Comparison of ENCODE assay signal across 1 cellular context in the genomic region with DNA sequence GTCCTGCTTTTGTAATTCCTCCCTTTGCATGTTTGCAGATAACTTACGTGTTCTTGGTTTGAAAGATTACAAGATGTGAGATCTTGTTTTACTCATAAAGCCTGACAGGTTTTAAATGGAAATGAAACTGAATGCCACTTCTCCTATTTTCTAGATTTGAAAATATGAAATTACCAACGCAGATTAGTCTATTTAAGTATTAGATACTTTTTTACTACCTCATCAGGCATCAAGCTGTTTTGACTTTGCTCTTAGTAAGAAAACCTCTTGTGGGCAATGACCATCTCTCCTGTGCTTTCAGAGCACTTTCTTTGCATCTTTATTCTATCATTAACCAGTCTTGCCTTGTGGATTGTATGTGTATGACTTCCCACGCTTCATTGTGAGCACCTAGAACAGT.
TF ChIP-seq lines count a peak whose summit lies in the region.

No MANE protein-coding gene starts in this region.

TF ChIP-seq in HepG2, 621 proteins besides CTCF, POLR2A, EP300 and RAD21 (continued from another document):
- no peak for TF ChIP-seq GABPB1 (CRISPR knock-in tag; IDR thresholded peaks at IDR 0.05)
- TF ChIP-seq TP53 (CRISPR knock-in tag; conservative IDR thresholded peaks at IDR 0.05): no peak
- TF ChIP-seq ATF7-NPFF (CRISPR knock-in tag; IDR thresholded peaks at IDR 0.05; ENCODE audit: low read depth): no peak
- TF ChIP-seq, protein P1, sequence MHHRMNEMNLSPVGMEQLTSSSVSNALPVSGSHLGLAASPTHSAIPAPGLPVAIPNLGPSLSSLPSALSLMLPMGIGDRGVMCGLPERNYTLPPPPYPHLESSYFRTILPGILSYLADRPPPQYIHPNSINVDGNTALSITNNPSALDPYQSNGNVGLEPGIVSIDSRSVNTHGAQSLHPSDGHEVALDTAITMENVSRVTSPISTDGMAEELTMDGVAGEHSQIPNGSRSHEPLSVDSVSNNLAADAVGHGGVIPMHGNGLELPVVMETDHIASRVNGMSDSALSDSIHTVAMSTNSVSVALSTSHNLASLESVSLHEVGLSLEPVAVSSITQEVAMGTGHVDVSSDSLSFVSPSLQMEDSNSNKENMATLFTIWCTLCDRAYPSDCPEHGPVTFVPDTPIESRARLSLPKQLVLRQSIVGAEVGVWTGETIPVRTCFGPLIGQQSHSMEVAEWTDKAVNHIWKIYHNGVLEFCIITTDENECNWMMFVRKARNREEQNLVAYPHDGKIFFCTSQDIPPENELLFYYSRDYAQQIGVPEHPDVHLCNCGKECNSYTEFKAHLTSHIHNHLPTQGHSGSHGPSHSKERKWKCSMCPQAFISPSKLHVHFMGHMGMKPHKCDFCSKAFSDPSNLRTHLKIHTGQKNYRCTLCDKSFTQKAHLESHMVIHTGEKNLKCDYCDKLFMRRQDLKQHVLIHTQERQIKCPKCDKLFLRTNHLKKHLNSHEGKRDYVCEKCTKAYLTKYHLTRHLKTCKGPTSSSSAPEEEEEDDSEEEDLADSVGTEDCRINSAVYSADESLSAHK (CRISPR knock-in tag; IDR thresholded peaks at IDR 0.05; ENCODE audit: borderline replicate concordance): no peak
- no peak for TF ChIP-seq ZC3H4 (CRISPR knock-in tag; IDR thresholded peaks at IDR 0.05; ENCODE audit: borderline replicate concordance)
